ENCODE assay signal across 8 cellular contexts in the genomic region with DNA sequence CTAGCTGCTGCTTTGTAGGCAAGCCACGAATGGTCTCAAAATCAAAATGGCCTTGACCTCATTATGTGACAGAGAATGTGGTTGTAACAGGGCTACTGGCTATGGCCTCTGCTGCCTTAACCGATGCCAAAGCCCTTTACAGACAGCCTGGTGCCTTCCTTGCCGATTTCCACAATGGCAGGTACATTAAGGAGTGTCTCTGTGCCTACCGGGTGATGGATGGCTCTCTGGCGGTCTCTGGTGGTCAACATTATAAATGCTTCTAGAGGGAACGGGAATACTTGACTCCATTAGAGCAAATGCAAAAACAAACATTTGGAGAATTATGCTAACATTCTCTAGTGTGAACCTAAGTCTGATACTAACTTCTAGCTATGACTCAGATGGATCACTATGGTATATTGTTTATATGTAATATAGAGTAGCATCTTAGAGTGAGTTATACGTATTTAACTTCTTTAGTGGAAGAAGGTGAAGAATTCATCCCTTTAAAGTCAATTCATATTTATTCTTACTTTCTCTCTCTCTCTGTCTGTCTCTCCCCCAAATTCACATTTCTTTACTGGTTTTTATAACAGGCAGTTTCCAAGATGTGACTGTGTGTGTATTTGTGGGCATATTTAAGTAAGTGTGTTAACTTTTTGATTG. TPM values are rescaled to one million over a fixed set of nuclear protein-coding genes. Genes with fewer than 3 reads are reported as not detected.
A peak's percentile ranks its signal among the peaks of the same experiment; 100 is the strongest.
DNase-seq lines count a peak whose midpoint lies in the region; ATAC-seq and TF ChIP-seq lines count a peak whose summit lies in the region.

No MANE protein-coding gene starts in this region.

- H2BK5ac ChIP-seq in mesendoderm (ENCODE audit: low read length): no peak overlapping the region

- CTCF ChIA-PET in BJ (lab: Yijun Ruan, JAX): interaction anchor here (0.6 to 2.8 kb wide), 28 partner anchors 8 to 908 kb away, joined by 3 to 11 read pairs (median 4); no protein-coding TSS in a partner anchor

- no peaks in the 10 kb centered on the region for H3K79me2 ChIP-seq in mesendoderm (ENCODE audit: control insufficient read depth, insufficient read depth, low read length)

- H3K27me3 ChIP-seq in BJ (ENCODE audit: control insufficient read depth, insufficient read depth, low read length) (no peaks in the 10 kb centered on the region), mesendoderm (ENCODE audit: insufficient read depth, low read length, poor library complexity) (no peaks in the 10 kb centered on the region)

- no peak overlapping the region for H2BK120ac ChIP-seq in mesendoderm (ENCODE audit: low read depth, low read length)

- H3K79me1 ChIP-seq in mesendoderm (ENCODE audit: low read length): no peaks in the 10 kb centered on the region

- H3K36me3 ChIP-seq in BJ (ENCODE audit: control insufficient read depth, insufficient read depth, low read length) (no peaks in the 10 kb centered on the region), mesendoderm (ENCODE audit: control insufficient read depth, insufficient read depth, low read length) (no peaks in the 10 kb centered on the region)

- H3K4me1 ChIP-seq in mesendoderm (ENCODE audit: control insufficient read depth, low read depth, low read length): no peaks in the 10 kb centered on the region

- no peak for DNase-seq in BJ (ENCODE audit: low read depth)
- peak; percentile 43 to 64 for DNase-seq in NCI-H526 (lab: John Stamatoyannopoulos, UW)
- DNase-seq in activated CD4-positive, alpha-beta T cell treated with anti-CD3 and anti-CD28 coated beads, Interleukin-2, amount 50 U/mL, for 48 hours: peak; percentile 63 to 72
- peak; percentile 31 for DNase-seq in effector CD8-positive, alpha-beta T cell (lab: John Stamatoyannopoulos, UW)
- peak; percentile 76 for DNase-seq in mesendoderm
- peak; percentile 19 to 24 for DNase-seq in stimulated activated CD8-positive, alpha-beta memory T cell treated with anti-CD3 and anti-CD28 coated beads, Interleukin-15, amount 100 ng/mL, for 48 hours (ENCODE audit: low read depth in 2 of 2)

- no peak overlapping the region for H3K4me3 ChIP-seq in BJ (ENCODE audit: low read depth, low read length)
- no peak overlapping the region for H3K4me3 ChIP-seq in mesendoderm (ENCODE audit: low read length)

- ATAC-seq in GM19035 (IDR thresholded peaks at IDR 0.05; ENCODE audit: unreplicated experiment) (peak; percentile 95), HG03342 (IDR thresholded peaks at IDR 0.05; ENCODE audit: unreplicated experiment) (peak; percentile 95)

- no peak overlapping the region for H2BK15ac ChIP-seq in mesendoderm (replicated peaks; ENCODE audit: low read depth)

- no peak overlapping the region for H3K18ac ChIP-seq in mesendoderm (ENCODE audit: low read length)

- no peak overlapping the region for H3K9ac ChIP-seq in mesendoderm (ENCODE audit: low read length)

- no peak overlapping the region for H3K4ac ChIP-seq in mesendoderm (ENCODE audit: low read depth, low read length)

- TF ChIP-seq CTCF in BJ (IDR thresholded peaks at IDR 0.05; ENCODE audit: insufficient read depth, low read depth, low read length): peak; percentile 79

- H2AK5ac ChIP-seq in mesendoderm (ENCODE audit: low read length): no peak overlapping the region

- no peak overlapping the region for H3K27ac ChIP-seq in mesendoderm (ENCODE audit: low read depth, low read length)

- no peak overlapping the region for H3K23ac ChIP-seq in mesendoderm (ENCODE audit: low read length)

- no peak overlapping the region for H3K4me2 ChIP-seq in mesendoderm (ENCODE audit: low read length)

- POLR2A ChIA-PET in BJ (lab: Charles Lee): no interaction called here

- H4K8ac ChIP-seq in mesendoderm (ENCODE audit: low read depth, low read length): no peak overlapping the region

- H4K5ac ChIP-seq in mesendoderm (ENCODE audit: low read length): no peak overlapping the region

- WGBS in mesendoderm (ENCODE audit: extremely low coverage, insufficient coverage, low lambda C conversion rate): no CpG with 5 or more reads among the region's 7 CpGs

- H3K56ac ChIP-seq in mesendoderm (ENCODE audit: low read length): no peak overlapping the region

RNA-seq across cellular contexts. Expression of a gene that starts 52.5 kb away (rescaled TPM):
- 2,222 and 3,979 TPM in 2 replicates for polyA plus RNA-seq in BJ (2011; rRNA removed)
- polyA minus RNA-seq in BJ (2011; rRNA and poly(A)+ RNA removed): 338 and 411 TPM in 2 replicates
- 4,570 TPM for polyA plus RNA-seq in mesendoderm (2013, experiment 1 of 2)
- polyA plus RNA-seq in mesendoderm (2013, experiment 2 of 2): 4,487 TPM
